Comparison of ENCODE assay signal across 8 cellular contexts in the genomic region with DNA sequence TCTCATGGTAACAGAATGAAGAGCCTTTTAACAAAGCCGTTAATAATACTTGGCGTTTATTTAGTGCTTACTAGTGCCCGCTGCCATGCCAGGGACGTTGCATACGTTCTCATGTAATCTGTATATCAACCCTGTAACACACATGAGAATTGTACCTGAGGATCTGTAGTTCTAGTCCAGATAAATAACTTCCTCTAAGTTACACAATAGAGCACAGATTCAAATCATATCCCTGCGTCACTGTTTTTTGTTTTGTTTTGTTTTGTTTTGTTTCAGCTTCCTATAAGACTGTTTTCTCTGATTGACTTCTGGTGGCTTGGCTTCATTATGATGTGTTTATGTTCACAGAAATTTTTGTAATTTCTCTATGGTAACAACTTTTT. TPM values are rescaled to one million over a fixed set of nuclear protein-coding genes. Genes with fewer than 3 reads are reported as not detected.
DNase-seq lines count a peak whose midpoint lies in the region; ATAC-seq and TF ChIP-seq lines count a peak whose summit lies in the region.

No MANE protein-coding gene starts in this region.

- TF ChIP-seq CTCF in OCI-LY3 (IDR thresholded peaks at IDR 0.05; ENCODE audit: low read depth, low read length) (no peak), epithelial cell of proximal tubule (conservative IDR thresholded peaks at IDR 0.05; ENCODE audit: low read depth, low read length) (no peak), prostate gland (IDR thresholded peaks at IDR 0.05) (no peak)

- H3K4me1 ChIP-seq in OCI-LY3 (ENCODE audit: low read length) = peaks cover 19% of the 10 kb centered on the region
- peaks cover 5% of the 10 kb centered on the region for H3K4me1 ChIP-seq in prostate gland (replicated peaks)

- H3K79me2 ChIP-seq in OCI-LY3 (ENCODE audit: low read length) = peaks cover 73% of the 10 kb centered on the region

- H3K4me3 ChIP-seq in OCI-LY3 (ENCODE audit: low read length) (peak overlapping the region; percentile 92), epithelial cell of proximal tubule (ENCODE audit: low read depth, low read length) (peak overlapping the region; percentile 96), prostate gland (peak overlapping the region; percentile 52 to 56)

- ATAC-seq in GM21526 (IDR thresholded peaks at IDR 0.05; ENCODE audit: low FRiP score, unreplicated experiment) (peak; percentile 4), HG02678 (IDR thresholded peaks at IDR 0.05; ENCODE audit: unreplicated experiment) (no peak)

- WGBS in prostate gland = 12% methylated on average over 6 of the region's 6 CpGs

- no peak for DNase-seq in epithelial cell of proximal tubule (ENCODE audit: low read depth)
- DNase-seq in prostate gland (ENCODE audit: low spot score) = no peak
- DNase-seq in SKM-1 treated with dmso at 0.1 percent for 144 hours (lab: John Stamatoyannopoulos, UW; ENCODE audit: unreplicated experiment) = no peak
- DNase-seq in EL = no peak
- no peak for DNase-seq in activated CD4-positive, CD25-positive, alpha-beta regulatory T cell (lab: John Stamatoyannopoulos, UW)

- H3K36me3 ChIP-seq in OCI-LY3 (replicated peaks; ENCODE audit: low read depth, low read length) (peaks cover 25% of the 10 kb centered on the region), prostate gland (no peaks in the 10 kb centered on the region)

- H3K9ac ChIP-seq in OCI-LY3 (ENCODE audit: low read length) = peak overlapping the region; percentile 48

- peak overlapping the region; percentile 94 for H3K4me2 ChIP-seq in OCI-LY3 (ENCODE audit: low read length)

- no peak for TF ChIP-seq POLR2A in prostate gland (IDR thresholded peaks at IDR 0.05)

- no peaks in the 10 kb centered on the region for H3K9me3 ChIP-seq in OCI-LY3 (ENCODE audit: insufficient read depth, low read length)
- H3K9me3 ChIP-seq in prostate gland = no peaks in the 10 kb centered on the region

- H3K27ac ChIP-seq in OCI-LY3 (ENCODE audit: low read length) (peak overlapping the region; percentile 18; the same call in 1 of the 2 replicates), prostate gland (peak overlapping the region; percentile 38 to 53)

- peaks cover 60% of the 10 kb centered on the region for H4K20me1 ChIP-seq in OCI-LY3 (ENCODE audit: insufficient read depth, low read length)

- H2AFZ ChIP-seq in OCI-LY3 (ENCODE audit: low read depth, low read length) = no peak overlapping the region

- no peaks in the 10 kb centered on the region for H3K27me3 ChIP-seq in OCI-LY3 (ENCODE audit: low read depth, low read length)
- H3K27me3 ChIP-seq in prostate gland (replicated peaks; ENCODE audit: insufficient read depth) = no peaks in the 10 kb centered on the region

- intact Hi-C loops in prostate gland (cut with DNase I) = no loop called here

RNA-seq across cellular contexts. Expression of a gene that starts 0.6 kb away (rescaled TPM):
- total RNA-seq in epithelial cell of proximal tubule (6.7 and 7.4 TPM in 2 replicates), prostate gland (1 to 10 TPM; 5.3 TPM)

RNA-seq across cellular contexts. Expression of a gene that starts 16.7 kb away (rescaled TPM):
- total RNA-seq in epithelial cell of proximal tubule = 5.0 and 8.4 TPM in 2 replicates
- 10 to 100 TPM; 20.5 to 39.4 TPM for total RNA-seq in prostate gland

RNA-seq across cellular contexts. Expression of a gene that starts 44.6 kb away (rescaled TPM):
- total RNA-seq in epithelial cell of proximal tubule (4.3 and 4.4 TPM in 2 replicates), prostate gland (1 to 10 TPM; 1.3 to 1.8 TPM)
